In genomic region chr5:154303133-154303532, GRCh38 we compare ENCODE assay signal across 28 cellular contexts.
"Had no signal": no experiment of that assay in that cellular context is flagged by ENCODE, and none has a peak within 500 bp of the region (broad histone marks: within the 10 kb centered on the region; RNA-seq: fewer than 3 reads in every experiment).

No MANE protein-coding gene starts in this region.

- H3K27me3 ChIP-seq: ascending aorta, breast epithelium, cardiac muscle cell, colonic mucosa, foreskin keratinocyte, gastrocnemius medialis had no signal

- H3K4me1 ChIP-seq: breast epithelium, colonic mucosa had no signal

- H3K4me1 Mint-ChIP-seq: activated CD4-positive, alpha-beta memory T cell treated with anti-CD3 and anti-CD28 coated beads, Interleukin-2, amount 10 ng/mL, durations not matched to agents 7 days and 5 days; activated CD4-positive, alpha-beta T cell treated with anti-CD3 and anti-CD28 coated beads for 36 hours had no signal

- H3K36me3 ChIP-seq: breast epithelium, cardiac muscle cell, colonic mucosa had no signal

- ATAC-seq: activated CD4-positive, alpha-beta T cell treated with anti-CD3 and anti-CD28 coated beads for 36 hours; activated naive CD4-positive, alpha-beta T cell treated with anti-CD3 and anti-CD28 coated beads, Interleukin-2, amount 50 U/mL, for 72 hours; activated T-cell treated with anti-CD3 and anti-CD28 coated beads, Interleukin-2, amount 50 U/mL, for 72 hours; esophagus mucosa; foreskin keratinocyte; gastrocnemius medialis had no signal

- H3K4me3 ChIP-seq: ascending aorta, breast epithelium, cardiac muscle cell, colonic mucosa, gastrocnemius medialis had no signal

- DNase-seq: activated CD4-positive, alpha-beta memory T cell treated with anti-CD3 and anti-CD28 coated beads, Interleukin-2, amount 10 ng/mL, durations not matched to agents 7 days and 5 days; activated CD4-positive, alpha-beta T cell treated with anti-CD3 and anti-CD28 coated beads for 36 hours; activated CD4-positive, alpha-beta T cell treated with anti-CD3 and anti-CD28 coated beads, Interleukin-2, amount 10 ng/mL, durations not matched to agents 7 days and 5 days; activated CD4-positive, alpha-beta T cell treated with anti-CD3 and anti-CD28 coated beads, Interleukin-2, amount 50 U/mL, for 4 hours; activated CD4-positive, CD25-positive, alpha-beta regulatory T cell; activated CD4-positive, CD25-positive, alpha-beta regulatory T cell treated with anti-CD3 and anti-CD28 coated beads, Interleukin-2, amount 50 U/mL, for 72 hours; activated CD8-positive, alpha-beta memory T cell treated with anti-CD3 and anti-CD28 coated beads, Interleukin-2, amount 50 U/mL, for 48 hours; activated gamma-delta T cell; activated naive CD4-positive, alpha-beta T cell; activated naive CD4-positive, alpha-beta T cell treated with anti-CD3 and anti-CD28 coated beads, Interleukin-2, amount 10 ng/mL, durations not matched to agents 7 days and 5 days; activated naive CD8-positive, alpha-beta T cell treated with anti-CD3 and anti-CD28 coated beads, Interleukin-2, amount 10 ng/mL, durations not matched to agents 7 days and 5 days; activated T-cell treated with anti-CD3 and anti-CD28 coated beads for 4 hours; activated T-cell treated with anti-CD3 and anti-CD28 coated beads, Interleukin-2, amount 50 U/mL, for 24 hours; activated T-cell treated with anti-CD3 and anti-CD28 coated beads, Interleukin-2, amount 50 U/mL, for 72 hours; central memory CD4-positive, alpha-beta T cell; cerebellar nuclear complex; colonic mucosa; effector memory CD4-positive, alpha-beta T cell; endodermal cell; foreskin keratinocyte; gastrocnemius medialis; T-helper 2 cell had no signal

- H3K9me3 ChIP-seq: ascending aorta, colonic mucosa, gastrocnemius medialis had no signal

- H3K4me3 Mint-ChIP-seq: activated CD4-positive, alpha-beta memory T cell treated with anti-CD3 and anti-CD28 coated beads, Interleukin-2, amount 10 ng/mL, durations not matched to agents 7 days and 5 days; activated CD4-positive, alpha-beta T cell treated with anti-CD3 and anti-CD28 coated beads for 36 hours; activated CD4-positive, alpha-beta T cell treated with anti-CD3 and anti-CD28 coated beads, Interleukin-2, amount 10 ng/mL, durations not matched to agents 7 days and 5 days; activated naive CD4-positive, alpha-beta T cell treated with anti-CD3 and anti-CD28 coated beads, Interleukin-2, amount 10 ng/mL, durations not matched to agents 7 days and 5 days; activated naive CD8-positive, alpha-beta T cell treated with anti-CD3 and anti-CD28 coated beads, Interleukin-2, amount 10 ng/mL, durations not matched to agents 7 days and 5 days; activated T-cell treated with anti-CD3 and anti-CD28 coated beads, Interleukin-2, amount 50 U/mL, for 24 hours; activated T-cell treated with anti-CD3 and anti-CD28 coated beads, Interleukin-2, amount 50 U/mL, for 72 hours; brain; endodermal cell had no signal

- H3K27ac ChIP-seq: breast epithelium, cardiac muscle cell, colonic mucosa, foreskin keratinocyte, gastrocnemius medialis had no signal

- H3K27ac Mint-ChIP-seq: activated CD4-positive, alpha-beta memory T cell treated with anti-CD3 and anti-CD28 coated beads, Interleukin-2, amount 10 ng/mL, durations not matched to agents 7 days and 5 days; activated CD4-positive, alpha-beta T cell treated with anti-CD3 and anti-CD28 coated beads for 36 hours; activated CD4-positive, alpha-beta T cell treated with anti-CD3 and anti-CD28 coated beads, Interleukin-2, amount 10 ng/mL, durations not matched to agents 7 days and 5 days; activated naive CD4-positive, alpha-beta T cell treated with anti-CD3 and anti-CD28 coated beads, Interleukin-2, amount 10 ng/mL, durations not matched to agents 7 days and 5 days; activated naive CD4-positive, alpha-beta T cell treated with anti-CD3 and anti-CD28 coated beads, Interleukin-2, amount 50 U/mL, for 72 hours; activated naive CD8-positive, alpha-beta T cell treated with anti-CD3 and anti-CD28 coated beads, Interleukin-2, amount 10 ng/mL, durations not matched to agents 7 days and 5 days; activated T-cell treated with anti-CD3 and anti-CD28 coated beads, Interleukin-2, amount 50 U/mL, for 24 hours; activated T-cell treated with anti-CD3 and anti-CD28 coated beads, Interleukin-2, amount 50 U/mL, for 72 hours; endodermal cell had no signal

- H3K27me3 Mint-ChIP-seq: activated CD4-positive, alpha-beta memory T cell treated with anti-CD3 and anti-CD28 coated beads, Interleukin-2, amount 10 ng/mL, durations not matched to agents 7 days and 5 days; activated CD4-positive, alpha-beta T cell treated with anti-CD3 and anti-CD28 coated beads for 36 hours; activated CD4-positive, alpha-beta T cell treated with anti-CD3 and anti-CD28 coated beads, Interleukin-2, amount 10 ng/mL, durations not matched to agents 7 days and 5 days; activated naive CD4-positive, alpha-beta T cell treated with anti-CD3 and anti-CD28 coated beads, Interleukin-2, amount 10 ng/mL, durations not matched to agents 7 days and 5 days; activated naive CD8-positive, alpha-beta T cell treated with anti-CD3 and anti-CD28 coated beads, Interleukin-2, amount 10 ng/mL, durations not matched to agents 7 days and 5 days; activated T-cell treated with anti-CD3 and anti-CD28 coated beads, Interleukin-2, amount 50 U/mL, for 24 hours had no signal
